ENCODE assay signal across 1 cellular context in the genomic region with DNA sequence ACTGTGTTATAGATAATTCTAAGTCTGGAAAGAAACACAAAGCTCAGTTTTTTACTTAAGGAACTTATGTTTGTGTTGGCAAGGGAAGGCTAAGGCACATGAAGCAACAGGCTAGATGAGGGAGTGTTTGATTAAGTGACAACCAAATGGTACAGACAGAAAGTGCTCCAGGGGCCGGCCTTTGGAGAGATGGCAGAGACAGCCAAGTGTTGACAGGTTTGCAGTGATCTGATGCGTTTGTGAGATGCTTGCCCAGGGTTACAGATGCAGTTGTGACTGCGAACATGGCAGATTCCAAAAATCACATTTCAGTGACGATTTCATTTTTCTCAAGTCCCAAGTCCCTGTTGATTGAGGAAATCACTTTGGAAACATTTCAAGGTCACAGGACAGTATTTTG.
TF ChIP-seq lines count a peak whose summit lies in the region.

No MANE protein-coding gene starts in this region.

TF ChIP-seq in IMR-90, 13 proteins besides CTCF, POLR2A, EP300 and RAD21 (continued from another document):
- TF ChIP-seq, protein P1, sequence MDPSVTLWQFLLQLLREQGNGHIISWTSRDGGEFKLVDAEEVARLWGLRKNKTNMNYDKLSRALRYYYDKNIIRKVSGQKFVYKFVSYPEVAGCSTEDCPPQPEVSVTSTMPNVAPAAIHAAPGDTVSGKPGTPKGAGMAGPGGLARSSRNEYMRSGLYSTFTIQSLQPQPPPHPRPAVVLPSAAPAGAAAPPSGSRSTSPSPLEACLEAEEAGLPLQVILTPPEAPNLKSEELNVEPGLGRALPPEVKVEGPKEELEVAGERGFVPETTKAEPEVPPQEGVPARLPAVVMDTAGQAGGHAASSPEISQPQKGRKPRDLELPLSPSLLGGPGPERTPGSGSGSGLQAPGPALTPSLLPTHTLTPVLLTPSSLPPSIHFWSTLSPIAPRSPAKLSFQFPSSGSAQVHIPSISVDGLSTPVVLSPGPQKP (IDR thresholded peaks at IDR 0.05; ENCODE audit: borderline replicate concordance, low read depth, low read length) = no peak
